25 cellular contexts compared by ENCODE assay signal in genomic region chr16:69916445-69916844, GRCh38. TPM values are rescaled to one million over a fixed set of nuclear protein-coding genes. Genes with fewer than 3 reads are reported as not detected.
DNase-seq lines count a peak whose midpoint lies in the region; ATAC-seq and TF ChIP-seq lines count a peak whose summit lies in the region.
"Had no signal": no experiment of that assay in that cellular context is flagged by ENCODE, and none has a peak within 500 bp of the region (broad histone marks: within the 10 kb centered on the region; RNA-seq: fewer than 3 reads in every experiment).

No MANE protein-coding gene starts in this region.

- intact Hi-C loops in tibial artery (cut with DNase I; ENCODE audit: low total_unique reads) (loop anchor here (5.0 kb wide), 1 partner anchor 54 kb away; no protein-coding TSS in a partner anchor), mucosa of descending colon (cut with DNase I, micrococcal nuclease) (no loop called here)

- no peaks in the 10 kb centered on the region for H3K4me1 Mint-ChIP-seq in T-helper 2 cell treated with Interferon-gamma antibody and Interleukin-4, amounts not matched to agents 5 μg/mL and 100 μg/mL, for 36 hours (ENCODE audit: low read depth)
- H3K4me1 Mint-ChIP-seq: activated CD4-positive, alpha-beta T cell treated with anti-CD3 and anti-CD28 coated beads, Interleukin-2, amount 10 ng/mL, durations not matched to agents 7 days and 5 days; activated naive CD8-positive, alpha-beta T cell treated with anti-CD3 and anti-CD28 coated beads for 36 hours had no signal

- peak overlapping the region; percentile 7 for H3K27ac Mint-ChIP-seq in T-helper 2 cell treated with Interferon-gamma antibody and Interleukin-4, amounts not matched to agents 5 μg/mL and 100 μg/mL, for 36 hours
- H3K27ac Mint-ChIP-seq: activated CD4-positive, alpha-beta T cell treated with anti-CD3 and anti-CD28 coated beads, Interleukin-2, amount 10 ng/mL, durations not matched to agents 7 days and 5 days; activated naive CD8-positive, alpha-beta T cell treated with anti-CD3 and anti-CD28 coated beads for 36 hours had no signal

- no peaks in the 10 kb centered on the region for H3K27me3 ChIP-seq in tibial artery
- H3K27me3 ChIP-seq: brain microvascular endothelial cell, colonic mucosa, neutrophil, Peyer's patch, SJCRH30, tibial nerve had no signal

- H3K36me3 Mint-ChIP-seq in T-helper 2 cell treated with Interferon-gamma antibody and Interleukin-4, amounts not matched to agents 5 μg/mL and 100 μg/mL, for 36 hours (ENCODE audit: low read depth): peaks cover 8% of the 10 kb centered on the region

- no peak overlapping the region for H3K4me3 Mint-ChIP-seq in T-helper 2 cell treated with Interferon-gamma antibody and Interleukin-4, amounts not matched to agents 5 μg/mL and 100 μg/mL, for 36 hours
- H3K4me3 Mint-ChIP-seq: activated CD4-positive, alpha-beta T cell treated with anti-CD3 and anti-CD28 coated beads, Interleukin-2, amount 10 ng/mL, durations not matched to agents 7 days and 5 days; activated naive CD8-positive, alpha-beta T cell treated with anti-CD3 and anti-CD28 coated beads for 36 hours had no signal

- no peak for ATAC-seq in mucosa of descending colon
- ATAC-seq: GM12878, HCT116 had no signal

- TF ChIP-seq CTCF in tibial artery (IDR thresholded peaks at IDR 0.05) (no peak), mucosa of descending colon (IDR thresholded peaks at IDR 0.05) (no peak)

- H3K27ac ChIP-seq in tibial artery: peak overlapping the region; percentile 96 to 97
- H3K27ac ChIP-seq: brain microvascular endothelial cell, colonic mucosa, neutrophil, Peyer's patch, SJCRH30 had no signal

- H3K4me1 ChIP-seq in tibial artery (peaks cover 0 to 59% (median 39%) of the 10 kb centered on the region in 4 donors), mucosa of descending colon (ENCODE audit: low read depth) (no peaks in the 10 kb centered on the region)
- H3K4me1 ChIP-seq: colonic mucosa, Peyer's patch had no signal

- no peak for DNase-seq in T-helper 2 cell treated with Interferon-gamma antibody and Interleukin-4, amounts not matched to agents 5 μg/mL and 100 μg/mL, for 36 hours (ENCODE audit: low spot score)
- DNase-seq in T-helper 2 cell (no peak), astrocyte of the hippocampus (ENCODE audit: low read depth, low spot score) (peak; percentile 12), myocyte (ENCODE audit: low read depth) (peak; percentile 18), tibial artery (peak in 1 of 2 donors; percentile 63), mucosa of descending colon (no peak), SHP77 treated with DMSO at 0.1 percent for 48 hours (lab: John Stamatoyannopoulos, UW) (no peak)
- DNase-seq in activated effector memory CD4-positive, alpha-beta T cell treated with Interleukin-2 at 50 U/mL for 16 hours: no peak
- DNase-seq: activated CD4-positive, alpha-beta T cell treated with anti-CD3 and anti-CD28 coated beads, Interleukin-2, amount 10 ng/mL, durations not matched to agents 7 days and 5 days; activated naive CD8-positive, alpha-beta T cell treated with anti-CD3 and anti-CD28 coated beads for 36 hours; brain microvascular endothelial cell; colonic mucosa; DMS79; Karpas-422; NCI-H1048; NCI-H2029; NCI-H446 treated with DMSO at 0.1 percent for 48 hours; Peyer's patch; SJCRH30; stimulated activated CD4-positive, alpha-beta T cell treated with anti-CD3 and anti-CD28 coated beads, Interleukin-2, amount 100 ng/mL, for 48 hours; stimulated activated naive CD4-positive, alpha-beta T cell treated with Interleukin-2 at 50 U/mL for 16 hours had no signal

- H3K4me3 ChIP-seq in tibial artery (no peak overlapping the region), mucosa of descending colon (no peak overlapping the region)
- H3K4me3 ChIP-seq: colonic mucosa, GM12878, Peyer's patch, SJCRH30, tibial nerve had no signal

- H3K27me3 Mint-ChIP-seq in T-helper 2 cell treated with Interferon-gamma antibody and Interleukin-4, amounts not matched to agents 5 μg/mL and 100 μg/mL, for 36 hours (ENCODE audit: low read depth): no peaks in the 10 kb centered on the region
- H3K27me3 Mint-ChIP-seq: activated CD4-positive, alpha-beta T cell treated with anti-CD3 and anti-CD28 coated beads, Interleukin-2, amount 10 ng/mL, durations not matched to agents 7 days and 5 days; activated naive CD8-positive, alpha-beta T cell treated with anti-CD3 and anti-CD28 coated beads for 36 hours had no signal

- no peaks in the 10 kb centered on the region for H3K9me3 Mint-ChIP-seq in T-helper 2 cell treated with Interferon-gamma antibody and Interleukin-4, amounts not matched to agents 5 μg/mL and 100 μg/mL, for 36 hours
- H3K9me3 Mint-ChIP-seq: activated CD4-positive, alpha-beta T cell treated with anti-CD3 and anti-CD28 coated beads, Interleukin-2, amount 10 ng/mL, durations not matched to agents 7 days and 5 days; activated naive CD8-positive, alpha-beta T cell treated with anti-CD3 and anti-CD28 coated beads for 36 hours had no signal

- no peaks in the 10 kb centered on the region for H3K9me3 ChIP-seq in tibial artery
- no peaks in the 10 kb centered on the region for H3K9me3 ChIP-seq in mucosa of descending colon
- H3K9me3 ChIP-seq: colonic mucosa, neutrophil, Peyer's patch, SJCRH30, tibial nerve had no signal

- H3K36me3 ChIP-seq in tibial artery (peaks cover 0 to 3% (median 0%) of the 10 kb centered on the region in 3 donors), mucosa of descending colon (ENCODE audit: low read depth) (no peaks in the 10 kb centered on the region)
- H3K36me3 ChIP-seq: brain microvascular endothelial cell, colonic mucosa, SJCRH30 had no signal

RNA-seq across cellular contexts. Expression of gene CLEC18A, which starts 34.7 kb away (rescaled TPM):
- total RNA-seq in myocyte (0.48 and 1.4 TPM in 2 replicates), mucosa of descending colon (1 to 10 TPM in 2 of 3 donors, under 1 TPM in 1; 0.43 to 2.9 (median 1.6) TPM)
- polyA plus RNA-seq in myocyte (2012): 0.59 TPM

Comparison
In these comparisons a context has a peak if more than half of its experiments do, and no peak if none do; other contexts are left out.
1. DNase-seq: peak in astrocyte of the hippocampus (single experiment) and myocyte (single experiment); none in T-helper 2 cell treated with Interferon-gamma antibody and Interleukin-4, amounts not matched to agents 5 μg/mL and 100 μg/mL, for 36 hours (single experiment), T-helper 2 cell (0 of 5), mucosa of descending colon (0 of 3), SHP77 treated with DMSO at 0.1 percent for 48 hours (single experiment) and activated effector memory CD4-positive, alpha-beta T cell treated with Interleukin-2 at 50 U/mL for 16 hours (single experiment).